8 cellular contexts compared by ENCODE assay signal in the genomic region with DNA sequence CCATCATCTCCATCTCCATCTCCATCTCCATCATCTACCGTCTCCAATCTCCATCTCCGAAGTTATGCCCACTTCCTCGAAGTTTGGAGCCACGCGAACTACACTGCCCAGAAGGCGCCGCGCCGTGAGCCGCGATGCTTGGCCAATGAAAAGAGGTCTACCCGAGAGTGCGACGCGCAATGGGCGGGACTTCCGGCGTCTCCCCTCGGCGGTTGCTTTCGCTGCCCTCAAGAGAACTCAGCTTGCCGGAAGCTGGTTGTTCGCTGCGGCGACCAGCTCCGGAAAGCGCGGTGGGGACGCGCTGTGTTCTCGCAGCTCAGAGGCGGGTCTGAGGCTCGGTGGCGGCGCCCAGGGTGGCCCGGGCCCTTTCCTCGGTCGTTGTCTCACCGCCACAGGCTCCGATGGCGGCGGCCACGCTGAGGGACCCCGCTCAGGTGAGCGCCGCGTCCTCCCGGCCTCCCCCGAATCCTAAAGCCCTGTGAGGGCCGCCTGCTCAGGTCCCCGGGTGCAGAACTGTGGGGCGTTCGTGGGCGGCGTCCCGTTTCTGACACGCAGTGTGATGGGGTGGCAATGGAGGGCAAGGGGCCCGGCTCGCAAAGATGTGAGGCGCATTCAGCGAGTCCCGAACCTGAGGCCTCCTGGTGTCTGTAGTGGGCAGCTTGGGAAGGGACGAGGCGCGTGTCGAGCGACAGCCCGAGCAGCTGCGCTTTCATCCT. TPM values are rescaled to one million over a fixed set of nuclear protein-coding genes. Genes with fewer than 3 reads are reported as not detected.
A peak's percentile ranks its signal among the peaks of the same experiment; 100 is the strongest.
DNase-seq lines count a peak whose midpoint lies in the region; ATAC-seq and TF ChIP-seq lines count a peak whose summit lies in the region.
"Not testable (repeated sequence)": the region's sequence is repeated elsewhere in the genome, so short reads cannot be mapped to it uniquely, and the experiment has no call there.

A gene (plus strand): TSS at position 259 of the 716 bp plus-strand sequence. CDS start 143 bp downstream, at position 402.

- H3K27ac ChIP-seq in IMR-90 (ENCODE audit: insufficient read depth, low read length) (peak within 1 kb of the TSS; percentile 88), muscle layer of colon (ENCODE audit: low read depth, low read length) (peak within 1 kb of the TSS; percentile 53)

- H3K9me3 ChIP-seq in IMR-90 (ENCODE audit: control insufficient read depth, insufficient read depth, low read length); muscle layer of colon (ENCODE audit: low read length): not testable (repeated sequence)

- not testable (repeated sequence) for H3K27me3 ChIP-seq in IMR-90 (ENCODE audit: control insufficient read depth, insufficient read depth, low read length); muscle layer of colon (ENCODE audit: control insufficient read depth in 1 of 2, insufficient read depth in 2 of 2, low read length in 2 of 2)

- H2AFZ ChIP-seq in IMR-90 (replicated peaks; ENCODE audit: low read length, poor library complexity), result peak within 1 kb of the TSS; percentile 95

- not testable (repeated sequence) for H3K56ac ChIP-seq in IMR-90 (ENCODE audit: extremely low read depth, insufficient read depth, low read length)

- H3K9ac ChIP-seq in IMR-90 (ENCODE audit: low read depth, low read length), result peak within 1 kb of the TSS; percentile 91
- H3K9ac ChIP-seq in muscle layer of colon (ENCODE audit: low read length), result not testable (repeated sequence)

- peak within 1 kb of the TSS; percentile 67 for H2BK5ac ChIP-seq in IMR-90 (ENCODE audit: low read depth, low read length, poor library complexity, severe bottlenecking)

- peak within 1 kb of the TSS; percentile 98 for H3K4me2 ChIP-seq in IMR-90 (ENCODE audit: low read depth, low read length)

- POLR2A ChIA-PET in IMR-90 (lab: Charles Lee; ENCODE audit: unreplicated experiment), result not testable (repeated sequence)

- peak; percentile 94 for ATAC-seq in GM21528 (IDR thresholded peaks at IDR 0.05; ENCODE audit: low FRiP score, unreplicated experiment)
- ATAC-seq in IMR-90 (ENCODE audit: low read depth), result peak; percentile 100
- peak; percentile 100 for ATAC-seq in esophagus mucosa

- H3K4me3 ChIP-seq in IMR-90 (ENCODE audit: insufficient read depth, low read depth, low read length) (peak within 1 kb of the TSS; percentile 82), muscle layer of colon (ENCODE audit: low read depth in 1 of 2, low read length in 2 of 2) (peak within 1 kb of the TSS; percentile 49 to 60)

- H3K36me3 ChIP-seq in IMR-90 (ENCODE audit: control insufficient read depth, insufficient read depth, low read length), result peaks cover 21% of the 10 kb centered on the region
- not testable (repeated sequence) for H3K36me3 ChIP-seq in muscle layer of colon (ENCODE audit: insufficient read depth, low read length)

- peak within 1 kb of the TSS; percentile 5 for H2AK5ac ChIP-seq in IMR-90 (ENCODE audit: low read depth, low read length)

- H3K4me1 ChIP-seq in IMR-90 (ENCODE audit: control insufficient read depth, insufficient read depth, low read length); muscle layer of colon (ENCODE audit: insufficient read depth, low read length): not testable (repeated sequence)

- not testable (repeated sequence) for H2BK120ac ChIP-seq in IMR-90 (ENCODE audit: low read depth, low read length)

- peak within 1 kb of the TSS; percentile 84 for H3K4ac ChIP-seq in IMR-90 (ENCODE audit: low read depth, low read length)

- peak; percentile 87 for TF ChIP-seq POLR2A in IMR-90 (IDR thresholded peaks at IDR 0.05; ENCODE audit: low read depth, low read length)

- H3K79me1 ChIP-seq in IMR-90 (ENCODE audit: low read depth in 1 of 2, low read length in 2 of 2), result peaks cover 33 to 34% of the 10 kb centered on the region in 2 experiments

- not testable (repeated sequence) for BruUV-seq in IMR-90 (replicated peaks; lab: Mats Ljungman, UMichigan)

- WGBS in IMR-90 (ENCODE audit: extremely low coverage in 2 of 2, insufficient read length in 1 of 2), 2 experiments, result 1 to 100% methylated on average over 1 to 26 of the region's 69 CpGs

- in situ Hi-C loops in IMR-90 (cut with MboI; ENCODE audit: low sequenced_read_pairs), result not testable (repeated sequence)

- H4K5ac ChIP-seq in IMR-90 (ENCODE audit: low read depth, low read length), result 0 out of 2 replicates have a peak within 1 kb of the TSS, but pooled peaks have one; percentile 5

- CTCF ChIA-PET in IMR-90 (lab: Yijun Ruan, JAX), result not testable (repeated sequence)

- not testable (repeated sequence) for TF ChIP-seq RAD21 in IMR-90 (IDR thresholded peaks at IDR 0.05; ENCODE audit: low read length)

- peak within 1 kb of the TSS; percentile 6 to 80; a peak in 2 of 4 replicates for H4K8ac ChIP-seq in IMR-90 (ENCODE audit: low read depth in 2 of 2, low read length in 2 of 2)

- not testable (repeated sequence) for H4K20me1 ChIP-seq in IMR-90 (ENCODE audit: insufficient read depth, low read length)

- peak; percentile 98 for DNase-seq in DMS 273 (lab: John Stamatoyannopoulos, UW; ENCODE audit: unreplicated experiment)
- DNase-seq in IMR-90, result peak; percentile 96
- DNase-seq in OCI-M2 (lab: John Stamatoyannopoulos, UW; ENCODE audit: unreplicated experiment), result peak; percentile 73
- DNase-seq in activated T-cell treated with anti-CD3 and anti-CD28 coated beads for 48 hours (ENCODE audit: low read depth), result peak; percentile 93
- DNase-seq in stimulated activated CD8-positive, alpha-beta memory T cell treated with anti-CD3 and anti-CD28 coated beads, Interleukin-4, amount 100 ng/mL, for 48 hours, result peak; percentile 97

- not testable (repeated sequence) for TF ChIP-seq CTCF in IMR-90 (conservative IDR thresholded peaks at IDR 0.05; ENCODE audit: low read depth, low read length)

- not testable (repeated sequence) for H2BK15ac ChIP-seq in IMR-90 (ENCODE audit: low read depth, low read length)

- not testable (repeated sequence) for H3K18ac ChIP-seq in IMR-90 (ENCODE audit: low read depth, low read length)

- dilution Hi-C loops in IMR-90 (cut with HindIII; ENCODE audit: low sequenced_read_pairs, unreplicated experiment), result not testable (repeated sequence)

- H4K91ac ChIP-seq in IMR-90 (ENCODE audit: insufficient read depth, low read depth, low read length), result peak within 1 kb of the TSS; percentile 46

- H2BK20ac ChIP-seq in IMR-90 (ENCODE audit: low read depth, low read length), result not testable (repeated sequence)

- H3K9me1 ChIP-seq in IMR-90 (ENCODE audit: insufficient read depth, low read length), result not testable (repeated sequence)

- intact Hi-C loops in IMR-90 (cut with micrococcal nuclease), result not testable (repeated sequence)

- peak within 1 kb of the TSS; percentile 29 for H3K14ac ChIP-seq in IMR-90 (replicated peaks; ENCODE audit: low read depth, low read length)

- H2AK9ac ChIP-seq in IMR-90 (replicated peaks; ENCODE audit: low read depth, low read length, poor library complexity), result peak within 1 kb of the TSS; percentile 85

- H3K23ac ChIP-seq in IMR-90 (ENCODE audit: low read depth, low read length), result not testable (repeated sequence)

RNA-seq across cellular contexts. Expression of the gene that starts here (rescaled TPM):
- total RNA-seq in IMR-90 (2012; rRNA removed) (11.9 and 13.3 TPM in 2 replicates), esophagus mucosa (3.8 TPM)
- 4.3 and 5.5 TPM in 2 replicates for polyA plus RNA-seq in IMR-90 (2012; rRNA removed)
- 5.5 and 7.2 TPM in 2 replicates for polyA plus RNA-seq in IMR-90 (2012; cell fraction: cytosol; rRNA removed)
- 16.2 and 22.8 TPM in 2 replicates for polyA plus RNA-seq in IMR-90 (2012; cell fraction: nucleus; rRNA removed; ENCODE audit: low replicate concordance)

Comparison
In these comparisons a context has a peak if more than half of its experiments do, and no peak if none do; other contexts are left out.
1. Peak in every context shown above with its lines: DNase-seq, ATAC-seq, H3K4me3 ChIP-seq and H3K27ac ChIP-seq.